Comparison of ENCODE assay signal across 15 cellular contexts in the genomic region with DNA sequence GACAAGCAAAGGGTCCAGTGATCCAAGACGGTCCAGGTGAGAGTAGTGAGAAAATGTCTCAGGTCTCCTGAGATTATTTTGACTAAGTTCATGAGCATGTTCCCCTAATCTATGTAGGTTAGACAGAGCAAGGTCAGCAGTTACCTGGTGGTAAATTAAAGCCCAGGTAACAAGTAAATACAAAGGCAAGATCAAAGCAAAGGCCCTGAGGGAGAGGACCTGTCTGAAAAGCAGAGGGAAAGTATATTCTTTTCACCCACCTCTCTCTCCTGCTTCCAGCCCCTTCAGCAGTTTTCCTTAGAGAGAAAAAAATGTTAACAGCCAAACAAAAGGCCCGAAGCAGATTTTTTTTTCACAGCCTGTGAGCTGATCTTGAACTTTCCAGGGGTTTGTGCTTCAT.
"Had no signal": no experiment of that assay in that cellular context is flagged by ENCODE, and none has a peak within 500 bp of the region (broad histone marks: within the 10 kb centered on the region; RNA-seq: fewer than 3 reads in every experiment).

No MANE protein-coding gene starts in this region.

- DNase-seq: activated CD4-positive, alpha-beta memory T cell treated with anti-CD3 and anti-CD28 coated beads for 36 hours; activated CD4-positive, alpha-beta T cell treated with anti-CD3 and anti-CD28 coated beads for 1 hour; activated gamma-delta T cell; activated naive CD8-positive, alpha-beta T cell treated with anti-CD3 and anti-CD28 coated beads, Interleukin-2, amount 10 ng/mL, durations not matched to agents 7 days and 5 days; activated T-cell treated with anti-CD3 and anti-CD28 coated beads, Interleukin-2, amount 50 U/mL, for 48 hours; colonic mucosa; gastrocnemius medialis; midbrain; occipital lobe; stimulated activated CD4-positive, alpha-beta T cell treated with anti-CD3 and anti-CD28 coated beads, Interleukin-4, amount 100 ng/mL, for 4 hours; stomach; SW 1271 had no signal

- H3K4me1 ChIP-seq: colonic mucosa, SJSA1 had no signal

- H3K4me3 Mint-ChIP-seq: activated CD4-positive, alpha-beta memory T cell treated with anti-CD3 and anti-CD28 coated beads for 36 hours; activated naive CD8-positive, alpha-beta T cell treated with anti-CD3 and anti-CD28 coated beads, Interleukin-2, amount 10 ng/mL, durations not matched to agents 7 days and 5 days had no signal

- H3K36me3 ChIP-seq: cardiac muscle cell, colonic mucosa, gastrocnemius medialis, SJSA1, stomach, tibial nerve had no signal

- H3K4me1 Mint-ChIP-seq: activated naive CD8-positive, alpha-beta T cell treated with anti-CD3 and anti-CD28 coated beads, Interleukin-2, amount 10 ng/mL, durations not matched to agents 7 days and 5 days had no signal

- H3K9me3 ChIP-seq: colonic mucosa, gastrocnemius medialis, SJSA1, stomach, tibial nerve had no signal

- H3K27ac Mint-ChIP-seq: activated CD4-positive, alpha-beta memory T cell treated with anti-CD3 and anti-CD28 coated beads for 36 hours; activated naive CD8-positive, alpha-beta T cell treated with anti-CD3 and anti-CD28 coated beads, Interleukin-2, amount 10 ng/mL, durations not matched to agents 7 days and 5 days had no signal

- H3K9me3 Mint-ChIP-seq: activated CD4-positive, alpha-beta memory T cell treated with anti-CD3 and anti-CD28 coated beads for 36 hours had no signal

- H3K27me3 ChIP-seq: colonic mucosa, gastrocnemius medialis, SJSA1, stomach, tibial nerve had no signal

- H3K36me3 Mint-ChIP-seq: activated CD4-positive, alpha-beta memory T cell treated with anti-CD3 and anti-CD28 coated beads for 36 hours; activated naive CD8-positive, alpha-beta T cell treated with anti-CD3 and anti-CD28 coated beads, Interleukin-2, amount 10 ng/mL, durations not matched to agents 7 days and 5 days had no signal

- H3K4me3 ChIP-seq: cardiac muscle cell, colonic mucosa, gastrocnemius medialis, SJSA1, stomach, tibial nerve had no signal

- ATAC-seq: gastrocnemius medialis had no signal

- H3K27ac ChIP-seq: cardiac muscle cell, colonic mucosa, gastrocnemius medialis, SJSA1 had no signal
